ENCODE assay signal across 10 cellular contexts in the genomic region with DNA sequence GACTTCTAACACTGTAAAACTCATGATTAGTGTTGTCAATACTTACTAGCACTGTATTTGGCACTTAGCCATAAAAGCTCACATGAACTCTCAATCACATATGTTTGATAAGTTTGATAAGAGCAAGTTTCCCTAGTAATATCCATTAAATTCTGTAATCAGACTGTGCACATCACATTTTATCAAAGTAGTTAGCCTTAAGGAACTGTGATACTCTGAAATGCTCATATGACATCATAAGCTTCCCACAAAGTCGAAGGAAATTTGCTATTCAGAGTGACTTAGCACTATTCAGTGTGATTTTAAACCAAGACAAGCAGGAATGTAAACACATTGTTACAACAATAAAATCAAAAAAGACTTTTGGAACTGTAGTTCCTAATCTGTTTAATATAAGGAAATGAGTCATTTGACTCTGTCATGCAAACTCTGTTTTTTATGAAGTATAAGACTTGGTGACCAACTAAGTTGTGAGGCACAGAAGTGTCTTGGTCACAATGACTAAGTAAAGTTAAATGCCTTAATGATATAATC. TPM values are rescaled to one million over a fixed set of nuclear protein-coding genes. Genes with fewer than 3 reads are reported as not detected.
DNase-seq lines count a peak whose midpoint lies in the region; ATAC-seq and TF ChIP-seq lines count a peak whose summit lies in the region.
"Had no signal": no experiment of that assay in that cellular context is flagged by ENCODE, and none has a peak within 500 bp of the region (broad histone marks: within the 10 kb centered on the region; RNA-seq: fewer than 3 reads in every experiment).

No MANE protein-coding gene starts in this region.

- no peaks in the 10 kb centered on the region for H3K9me3 Mint-ChIP-seq in activated T-cell treated with anti-CD3 and anti-CD28 coated beads, Interleukin-2, amount 50 U/mL, for 72 hours

- peaks cover 0 to 21% of the 10 kb centered on the region in 2 donors for H3K36me3 Mint-ChIP-seq in activated T-cell treated with anti-CD3 and anti-CD28 coated beads, Interleukin-2, amount 50 U/mL, for 72 hours (ENCODE audit: insufficient read depth in 2 of 2)

- H3K9me3 ChIP-seq in thyroid gland = no peaks in the 10 kb centered on the region

- TF ChIP-seq CTCF in epithelial cell of esophagus (IDR thresholded peaks at IDR 0.05; ENCODE audit: insufficient read depth, low read depth, low read length, missing control alignments) (no peak), thyroid gland (IDR thresholded peaks at IDR 0.05) (no peak)

- no peak for DNase-seq in activated T-cell treated with anti-CD3 and anti-CD28 coated beads, Interleukin-2, amount 50 U/mL, for 72 hours
- DNase-seq in activated T-cell treated with anti-CD3 and anti-CD28 coated beads, Interleukin-2, amount 50 U/mL, for 48 hours = no peak
- DNase-seq in M059J (ENCODE audit: low read depth) (peak; percentile 94), epithelial cell of esophagus (ENCODE audit: low read depth) (peak; percentile 65), thyroid gland (no peak), cardiac septum (ENCODE audit: low spot score) (no peak), SKM-1 (lab: John Stamatoyannopoulos, UW; ENCODE audit: unreplicated experiment) (no peak)
- DNase-seq: aorta, DMS79 treated with DMSO at 0.1 percent for 48 hours had no signal

- peak overlapping the region in 2 of 3 donors; percentile 17 to 19 for H3K27ac ChIP-seq in thyroid gland

- no peaks in the 10 kb centered on the region for H3K27me3 ChIP-seq in thyroid gland

- intact Hi-C loops in thyroid gland (cut with DNase I) (no loop called here), cardiac septum (cut with DNase I) (no loop called here)

- H3K4me1 ChIP-seq in thyroid gland = peaks cover 0 to 4% of the 10 kb centered on the region in 2 donors

- 70 to 74% methylated on average over 1 of the region's 1 CpG for WGBS in thyroid gland, 2 donors

- H3K4me3 ChIP-seq in epithelial cell of esophagus (ENCODE audit: low read length) = no peak overlapping the region
- H3K4me3 ChIP-seq in thyroid gland (replicated peaks in 1 of 3) = no peak overlapping the region

- no peak for TF ChIP-seq POLR2A in thyroid gland (IDR thresholded peaks at IDR 0.05)

- peaks cover 43% of the 10 kb centered on the region for H3K4me1 Mint-ChIP-seq in activated T-cell treated with anti-CD3 and anti-CD28 coated beads, Interleukin-2, amount 50 U/mL, for 72 hours (ENCODE audit: low read depth)

- H3K27ac Mint-ChIP-seq in activated T-cell treated with anti-CD3 and anti-CD28 coated beads, Interleukin-2, amount 50 U/mL, for 72 hours = no peak overlapping the region

- peak; percentile 82 to 86 for ATAC-seq in activated T-cell treated with anti-CD3 and anti-CD28 coated beads, Interleukin-2, amount 50 U/mL, for 72 hours (replicated peaks in 1 of 2)
- ATAC-seq in GM21360 (IDR thresholded peaks at IDR 0.05; ENCODE audit: unreplicated experiment) = no peak

- no peaks in the 10 kb centered on the region for H3K27me3 Mint-ChIP-seq in activated T-cell treated with anti-CD3 and anti-CD28 coated beads, Interleukin-2, amount 50 U/mL, for 72 hours (ENCODE audit: low read depth)

- no peaks in the 10 kb centered on the region for H3K36me3 ChIP-seq in thyroid gland

- peak overlapping the region in 1 of 2 donors; percentile 25 for H3K4me3 Mint-ChIP-seq in activated T-cell treated with anti-CD3 and anti-CD28 coated beads, Interleukin-2, amount 50 U/mL, for 72 hours

RNA-seq across cellular contexts. Expression of a gene that starts 6.7 kb away (rescaled TPM):
- 10 to 100 TPM; 13.8 to 15.4 TPM for total RNA-seq in activated T-cell treated with anti-CD3 and anti-CD28 coated beads, Interleukin-2, amount 50 U/mL, for 72 hours
- 7.8 and 9.2 TPM in 2 replicates for total RNA-seq in M059J (2014; rRNA removed; shearing (Covaris generic))
- total RNA-seq in thyroid gland (10 to 100 TPM in 1 of 4 donors, 1 to 10 TPM in 3; 6.2 to 39.8 (median 8.8) TPM), cardiac septum (0.19 TPM)

Comparison
In these comparisons a context has a peak if more than half of its experiments do, and no peak if none do; other contexts are left out.
1. DNase-seq: peak in M059J (single experiment) and epithelial cell of esophagus (single experiment); none in activated T-cell treated with anti-CD3 and anti-CD28 coated beads, Interleukin-2, amount 50 U/mL, for 72 hours (0 of 2), activated T-cell treated with anti-CD3 and anti-CD28 coated beads, Interleukin-2, amount 50 U/mL, for 48 hours (0 of 2), thyroid gland (0 of 2), cardiac septum (single experiment) and SKM-1 (single experiment).